In genomic region chr1:219903353-219903871, GRCh38 we compare ENCODE assay signal across 1 cellular context.
TF ChIP-seq lines count a peak whose summit lies in the region.

No MANE protein-coding gene starts in this region.

TF ChIP-seq in K562, 482 proteins besides CTCF, POLR2A, EP300 and RAD21 (continued from another document):
- TF ChIP-seq BRD9 (IDR thresholded peaks at IDR 0.05; ENCODE audit: low read depth, partially characterized antibody) (no peak), TBP (optimal IDR thresholded peaks at IDR 0.05; ENCODE audit: low read depth, low read length) (peak; percentile 29), RNF2 (IDR thresholded peaks at IDR 0.05) (no peak), MAZ (CRISPR knock-in tag; conservative IDR thresholded peaks at IDR 0.05 in 1 of 2, IDR thresholded peaks at IDR 0.05 in 1 of 2) (no peak), ASH1L (IDR thresholded peaks at IDR 0.05; ENCODE audit: borderline replicate concordance, low read depth, partially characterized antibody) (no peak), NCOA4 (IDR thresholded peaks at IDR 0.05; ENCODE audit: partially characterized antibody) (no peak), FOXK2 (conservative IDR thresholded peaks at IDR 0.05 in 1 of 2, IDR thresholded peaks at IDR 0.05 in 1 of 2; ENCODE audit: low read depth in 2 of 2) (no peak), ZNF780A (CRISPR knock-in tag; IDR thresholded peaks at IDR 0.05) (no peak), ZNF518B (CRISPR knock-in tag; IDR thresholded peaks at IDR 0.05) (no peak), NFE2 (IDR thresholded peaks at IDR 0.05; ENCODE audit: low read depth) (peak; percentile 49; the same call in 1 of the 2 replicates), WHSC1 (IDR thresholded peaks at IDR 0.05; ENCODE audit: low read length) (no peak), C11orf30 (IDR thresholded peaks at IDR 0.05; ENCODE audit: low read depth) (peak; percentile 39; the same call in 1 of the 2 replicates), POU5F1 (IDR thresholded peaks at IDR 0.05; ENCODE audit: borderline replicate concordance, low read depth, low read length, partially characterized antibody) (no peak), FOXP4 (CRISPR knock-in tag; IDR thresholded peaks at IDR 0.05; ENCODE audit: borderline replicate concordance) (no peak), CEBPB (tag; IDR thresholded peaks at IDR 0.05) (no peak), IFI16 (CRISPR knock-in tag; IDR thresholded peaks at IDR 0.05) (peak; percentile 60; the same call in 1 of the 2 replicates), MYC (IDR thresholded peaks at IDR 0.05; ENCODE audit: low read depth, low read length) (0 out of 2 replicates have a peak, but pooled peaks have one; percentile 45), MYC (CRISPR knock-in tag; IDR thresholded peaks at IDR 0.05; ENCODE audit: borderline replicate concordance, low read depth) (no peak), RBM25 (IDR thresholded peaks at IDR 0.05; ENCODE audit: low read depth, low read length, severe bottlenecking) (no peak), CXXC5 (CRISPR knock-in tag; IDR thresholded peaks at IDR 0.05) (peak; percentile 40), E2F6 (IDR thresholded peaks at IDR 0.05; ENCODE audit: borderline replicate concordance in 1 of 2, extremely low read depth in 1 of 2, insufficient read depth in 1 of 2, insufficient read length in 1 of 2, low read depth in 1 of 2, low read length in 1 of 2, poor library complexity in 1 of 2, severe bottlenecking in 1 of 2) (peak in 1 of 2 experiments; percentile 12)
- TF ChIP-seq, protein P1, sequence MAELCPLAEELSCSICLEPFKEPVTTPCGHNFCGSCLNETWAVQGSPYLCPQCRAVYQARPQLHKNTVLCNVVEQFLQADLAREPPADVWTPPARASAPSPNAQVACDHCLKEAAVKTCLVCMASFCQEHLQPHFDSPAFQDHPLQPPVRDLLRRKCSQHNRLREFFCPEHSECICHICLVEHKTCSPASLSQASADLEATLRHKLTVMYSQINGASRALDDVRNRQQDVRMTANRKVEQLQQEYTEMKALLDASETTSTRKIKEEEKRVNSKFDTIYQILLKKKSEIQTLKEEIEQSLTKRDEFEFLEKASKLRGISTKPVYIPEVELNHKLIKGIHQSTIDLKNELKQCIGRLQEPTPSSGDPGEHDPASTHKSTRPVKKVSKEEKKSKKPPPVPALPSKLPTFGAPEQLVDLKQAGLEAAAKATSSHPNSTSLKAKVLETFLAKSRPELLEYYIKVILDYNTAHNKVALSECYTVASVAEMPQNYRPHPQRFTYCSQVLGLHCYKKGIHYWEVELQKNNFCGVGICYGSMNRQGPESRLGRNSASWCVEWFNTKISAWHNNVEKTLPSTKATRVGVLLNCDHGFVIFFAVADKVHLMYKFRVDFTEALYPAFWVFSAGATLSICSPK (IDR thresholded peaks at IDR 0.05; ENCODE audit: borderline replicate concordance) = no peak
TF ChIP-seq in K562: peak in this region for 24.
